In genomic region chr6:89121934-89122333, GRCh38 we compare ENCODE assay signal across 12 cellular contexts. TPM values are rescaled to one million over a fixed set of nuclear protein-coding genes. Genes with fewer than 3 reads are reported as not detected.
DNase-seq lines count a peak whose midpoint lies in the region; FAIRE-seq and TF ChIP-seq lines count a peak whose summit lies in the region.
"Had no signal": no experiment of that assay in that cellular context is flagged by ENCODE, and none has a peak within 500 bp of the region (broad histone marks: within the 10 kb centered on the region; RNA-seq: fewer than 3 reads in every experiment).

No MANE protein-coding gene starts in this region.

- H3K27ac ChIP-seq in MM.1S (ENCODE audit: low read length) = no peak overlapping the region

- H3K27me3 Mint-ChIP-seq in activated T-helper 2 cell treated with anti-CD3 and anti-CD28 coated beads, Interferon-gamma antibody, Interleukin-2, Interleukin-4, amounts not matched to agents 10 μg/mL and 5 μg/mL and 100 μg/mL, durations not matched to agents 14 hours and 24 hours and 36 hours (ENCODE audit: low read depth) = peaks cover 31% of the 10 kb centered on the region
- peaks cover 30% of the 10 kb centered on the region for H3K27me3 Mint-ChIP-seq in activated naive CD4-positive, alpha-beta T cell treated with anti-CD3 and anti-CD28 coated beads, Interleukin-2, amount 10 ng/mL, durations not matched to agents 7 days and 5 days

- FAIRE-seq in G401.6 (lab: Jason Lieb, UNC) (peak; percentile 71), colon (lab: Jason Lieb, UNC) (peak; percentile 73)

- H3K4me3 ChIP-seq in MM.1S (ENCODE audit: low read length) = no peak overlapping the region

- intact Hi-C loops in activated T-helper 2 cell treated with anti-CD3 and anti-CD28 coated beads, Interferon-gamma antibody, Interleukin-2, Interleukin-4, amounts not matched to agents 10 μg/mL and 5 μg/mL and 100 μg/mL, durations not matched to agents 14 hours and 24 hours and 36 hours (cut with micrococcal nuclease) = loop anchor here (2.0 to 5.0 kb wide), 2 partner anchors 23 to 120 kb away; no protein-coding TSS in a partner anchor

- no peaks in the 10 kb centered on the region for H3K36me3 ChIP-seq in MM.1S (replicated peaks; ENCODE audit: insufficient read depth, low read length)

- peaks cover 4% of the 10 kb centered on the region for H3K4me1 Mint-ChIP-seq in activated T-helper 2 cell treated with anti-CD3 and anti-CD28 coated beads, Interferon-gamma antibody, Interleukin-2, Interleukin-4, amounts not matched to agents 10 μg/mL and 5 μg/mL and 100 μg/mL, durations not matched to agents 14 hours and 24 hours and 36 hours (ENCODE audit: low read depth)
- peaks cover 4% of the 10 kb centered on the region for H3K4me1 Mint-ChIP-seq in activated naive CD4-positive, alpha-beta T cell treated with anti-CD3 and anti-CD28 coated beads, Interleukin-2, amount 10 ng/mL, durations not matched to agents 7 days and 5 days

- H3K9me3 Mint-ChIP-seq in activated T-helper 2 cell treated with anti-CD3 and anti-CD28 coated beads, Interferon-gamma antibody, Interleukin-2, Interleukin-4, amounts not matched to agents 10 μg/mL and 5 μg/mL and 100 μg/mL, durations not matched to agents 14 hours and 24 hours and 36 hours = no peaks in the 10 kb centered on the region
- H3K9me3 Mint-ChIP-seq in activated naive CD4-positive, alpha-beta T cell treated with anti-CD3 and anti-CD28 coated beads, Interleukin-2, amount 10 ng/mL, durations not matched to agents 7 days and 5 days = no peaks in the 10 kb centered on the region
- H3K9me3 Mint-ChIP-seq: CD8-positive, alpha-beta memory T cell had no signal

- H3K9me2 ChIP-seq in MM.1S (replicated peaks; ENCODE audit: insufficient read depth, low read length) = no peaks in the 10 kb centered on the region

- DNase-seq in MM.1S (no peak), DMS153 (lab: John Stamatoyannopoulos, UW) (no peak)
- no peak for DNase-seq in activated T-helper 2 cell treated with anti-CD3 and anti-CD28 coated beads, Interferon-gamma antibody, Interleukin-2, Interleukin-4, amounts not matched to agents 10 μg/mL and 5 μg/mL and 100 μg/mL, durations not matched to agents 14 hours and 24 hours and 36 hours (ENCODE audit: low spot score)
- no peak for DNase-seq in activated naive CD4-positive, alpha-beta T cell treated with anti-CD3 and anti-CD28 coated beads, Interleukin-2, amount 10 ng/mL, durations not matched to agents 7 days and 5 days
- DNase-seq: BE2C, GOT3, H9 had no signal

- H2AFZ ChIP-seq in MM.1S (ENCODE audit: low read length) = no peak overlapping the region

- peaks cover 14% of the 10 kb centered on the region; the same call in 1 of the 2 replicates for H3F3A ChIP-seq in MM.1S (ENCODE audit: insufficient read depth, low read length)

- peak overlapping the region; percentile 22 for H3K4me2 ChIP-seq in MM.1S (ENCODE audit: low read depth, low read length)

- no peak overlapping the region for H3K27ac Mint-ChIP-seq in activated T-helper 2 cell treated with anti-CD3 and anti-CD28 coated beads, Interferon-gamma antibody, Interleukin-2, Interleukin-4, amounts not matched to agents 10 μg/mL and 5 μg/mL and 100 μg/mL, durations not matched to agents 14 hours and 24 hours and 36 hours
- H3K27ac Mint-ChIP-seq in activated naive CD4-positive, alpha-beta T cell treated with anti-CD3 and anti-CD28 coated beads, Interleukin-2, amount 10 ng/mL, durations not matched to agents 7 days and 5 days = no peak overlapping the region
- H3K27ac Mint-ChIP-seq: CD4-positive, CD25-positive, alpha-beta regulatory T cell; CD8-positive, alpha-beta memory T cell; H9 had no signal

- no peaks in the 10 kb centered on the region for H3K79me2 ChIP-seq in MM.1S (ENCODE audit: low read length)

- H3K36me3 Mint-ChIP-seq in activated T-helper 2 cell treated with anti-CD3 and anti-CD28 coated beads, Interferon-gamma antibody, Interleukin-2, Interleukin-4, amounts not matched to agents 10 μg/mL and 5 μg/mL and 100 μg/mL, durations not matched to agents 14 hours and 24 hours and 36 hours (ENCODE audit: low read depth) = no peaks in the 10 kb centered on the region
- H3K36me3 Mint-ChIP-seq in activated naive CD4-positive, alpha-beta T cell treated with anti-CD3 and anti-CD28 coated beads, Interleukin-2, amount 10 ng/mL, durations not matched to agents 7 days and 5 days = no peaks in the 10 kb centered on the region

- H3K4me1 ChIP-seq in MM.1S (ENCODE audit: low read length) = peaks cover 18% of the 10 kb centered on the region
- H3K4me1 ChIP-seq: BE2C had no signal

- no peaks in the 10 kb centered on the region for H4K20me1 ChIP-seq in MM.1S (ENCODE audit: insufficient read depth, low read length)

- no peak overlapping the region for H3K4me3 Mint-ChIP-seq in activated T-helper 2 cell treated with anti-CD3 and anti-CD28 coated beads, Interferon-gamma antibody, Interleukin-2, Interleukin-4, amounts not matched to agents 10 μg/mL and 5 μg/mL and 100 μg/mL, durations not matched to agents 14 hours and 24 hours and 36 hours (ENCODE audit: low read depth)
- H3K4me3 Mint-ChIP-seq in activated naive CD4-positive, alpha-beta T cell treated with anti-CD3 and anti-CD28 coated beads, Interleukin-2, amount 10 ng/mL, durations not matched to agents 7 days and 5 days = no peak overlapping the region
- H3K4me3 Mint-ChIP-seq: CD4-positive, CD25-positive, alpha-beta regulatory T cell; CD8-positive, alpha-beta memory T cell; H9 had no signal

- no peak for TF ChIP-seq CTCF in MM.1S (IDR thresholded peaks at IDR 0.05; ENCODE audit: low read length)

- no peak overlapping the region; the same call in 1 of the 2 replicates for H3K9ac ChIP-seq in MM.1S (ENCODE audit: low read length)

- CTCF ChIA-PET in activated naive CD4-positive, alpha-beta T cell treated with anti-CD3 and anti-CD28 coated beads, Interleukin-2, amount 10 ng/mL, durations not matched to agents 7 days and 5 days (lab: Charles Lee) = interaction anchor here (1.3 to 1.6 kb wide), 3 partner anchors 23 to 139 kb away, joined by 3 to 5 read pairs (median 3); no protein-coding TSS in a partner anchor

- no peaks in the 10 kb centered on the region for H3K9me3 ChIP-seq in MM.1S (replicated peaks; ENCODE audit: insufficient read depth, low read length)
- H3K9me3 ChIP-seq: BE2C had no signal

- no peaks in the 10 kb centered on the region for H3K27me3 ChIP-seq in MM.1S (replicated peaks; ENCODE audit: insufficient read depth, low read length)
- H3K27me3 ChIP-seq: BE2C had no signal

RNA-seq across cellular contexts. Expression of gene SRSF12, which starts 4.1 kb away (rescaled TPM):
- total RNA-seq in activated T-helper 2 cell treated with anti-CD3 and anti-CD28 coated beads, Interferon-gamma antibody, Interleukin-2, Interleukin-4, amounts not matched to agents 10 μg/mL and 5 μg/mL and 100 μg/mL, durations not matched to agents 14 hours and 24 hours and 36 hours = 0.07 and 0.09 TPM in 2 replicates
- total RNA-seq: CD4-positive, CD25-positive, alpha-beta regulatory T cell; HT-29 had no signal

RNA-seq across cellular contexts. Expression of gene PM20D2, which starts 23.9 kb away (rescaled TPM):
- 14.8 and 15.3 TPM in 2 replicates for total RNA-seq in activated T-helper 2 cell treated with anti-CD3 and anti-CD28 coated beads, Interferon-gamma antibody, Interleukin-2, Interleukin-4, amounts not matched to agents 10 μg/mL and 5 μg/mL and 100 μg/mL, durations not matched to agents 14 hours and 24 hours and 36 hours

RNA-seq across cellular contexts. Expression of gene PNRC1, which starts 41.4 kb away (rescaled TPM):
- 60.7 and 66.0 TPM in 2 replicates for total RNA-seq in activated T-helper 2 cell treated with anti-CD3 and anti-CD28 coated beads, Interferon-gamma antibody, Interleukin-2, Interleukin-4, amounts not matched to agents 10 μg/mL and 5 μg/mL and 100 μg/mL, durations not matched to agents 14 hours and 24 hours and 36 hours
